9 cellular contexts compared by ENCODE assay signal in genomic region chr1:151157067-151157531, GRCh38. TPM values are rescaled to one million over a fixed set of nuclear protein-coding genes. Genes with fewer than 3 reads are reported as not detected.
DNase-seq lines count a peak whose midpoint lies in the region; ATAC-seq lines count a peak whose summit lies in the region.
"Had no signal": no experiment of that assay in that cellular context is flagged by ENCODE, and none has a peak within 500 bp of the region (broad histone marks: within the 10 kb centered on the region; RNA-seq: fewer than 3 reads in every experiment).

No MANE protein-coding gene starts in this region.

- ATAC-seq in HG02852 (IDR thresholded peaks at IDR 0.05; ENCODE audit: unreplicated experiment) (peak; percentile 41), HG02678 (IDR thresholded peaks at IDR 0.05; ENCODE audit: unreplicated experiment) (no peak)

- 74 to 77% methylated on average over 6 of the region's 6 CpGs for WGBS in esophagus, 2 donors

- peak; percentile 23 for DNase-seq in activated CD4-positive, CD25-positive, alpha-beta regulatory T cell treated with anti-CD3 and anti-CD28 coated beads, Interleukin-2, amount 50 U/mL, for 16 hours (ENCODE audit: low read depth, low spot score)
- peak; percentile 49 for DNase-seq in stimulated activated CD8-positive, alpha-beta memory T cell treated with anti-CD3 and anti-CD28 coated beads, Interleukin-4, amount 100 ng/mL, for 24 hours (ENCODE audit: low read depth)
- DNase-seq in NCI-H2029 (lab: John Stamatoyannopoulos, UW) (no peak), AG08396 (ENCODE audit: low spot score) (no peak), NCI-H69 (lab: John Stamatoyannopoulos, UW) (no peak)

- H3K4me3 ChIP-seq in esophagus (ENCODE audit: low read depth in 1 of 2, low read length in 2 of 2): peak overlapping the region in 1 of 2 donors; percentile 20

- no peaks in the 10 kb centered on the region for H3K9me3 ChIP-seq in esophagus (ENCODE audit: control insufficient read depth in 2 of 2, insufficient read depth in 1 of 2, low read depth in 1 of 2, low read length in 1 of 2)

- H3K27ac ChIP-seq in esophagus (ENCODE audit: low read depth in 2 of 2, low read length in 1 of 2): peak overlapping the region; percentile 11 to 44

- no peaks in the 10 kb centered on the region for H3K4me1 ChIP-seq in esophagus (ENCODE audit: control insufficient read depth in 2 of 2, insufficient read depth in 2 of 2, low read length in 1 of 2)

- H3K27me3 ChIP-seq in esophagus (ENCODE audit: control insufficient read depth in 1 of 2, insufficient read depth in 2 of 2, low read length in 2 of 2): no peaks in the 10 kb centered on the region

- H3K36me3 ChIP-seq in esophagus (ENCODE audit: control insufficient read depth in 2 of 2, insufficient read depth in 2 of 2, low read length in 1 of 2): peaks cover 9 to 15% of the 10 kb centered on the region in 2 donors

RNA-seq across cellular contexts. Expression of gene TNFAIP8L2, which starts 0.7 kb away (rescaled TPM):
- 1 to 10 TPM; 1.2 to 1.6 TPM for polyA plus RNA-seq in esophagus
- polyA plus RNA-seq: H1 had no signal

RNA-seq across cellular contexts. Expression of gene LYSMD1, which starts 8.6 kb away (rescaled TPM):
- 1 to 10 TPM; 3.8 TPM for polyA plus RNA-seq in esophagus

RNA-seq across cellular contexts. Expression of gene SCNM1, which starts 8.8 kb away (rescaled TPM):
- 10 to 100 TPM; 40.5 to 43.9 TPM for polyA plus RNA-seq in esophagus

RNA-seq across cellular contexts. Expression of gene SEMA6C, which starts 10.7 kb away (rescaled TPM):
- 1 to 10 TPM; 3.3 to 7.2 TPM for polyA plus RNA-seq in esophagus

RNA-seq across cellular contexts. Expression of gene TMOD4, which starts 18.7 kb away (rescaled TPM):
- under 1 TPM; 0.14 to 0.22 TPM for polyA plus RNA-seq in esophagus

Comparison
In these comparisons a context has a peak if more than half of its experiments do, and no peak if none do; other contexts are left out.
1. DNase-seq: peak in activated CD4-positive, CD25-positive, alpha-beta regulatory T cell treated with anti-CD3 and anti-CD28 coated beads, Interleukin-2, amount 50 U/mL, for 16 hours (single experiment) and stimulated activated CD8-positive, alpha-beta memory T cell treated with anti-CD3 and anti-CD28 coated beads, Interleukin-4, amount 100 ng/mL, for 24 hours (single experiment); none in NCI-H2029 (single experiment), AG08396 (single experiment) and NCI-H69 (single experiment).